17 cellular contexts compared by ENCODE assay signal in the genomic region with DNA sequence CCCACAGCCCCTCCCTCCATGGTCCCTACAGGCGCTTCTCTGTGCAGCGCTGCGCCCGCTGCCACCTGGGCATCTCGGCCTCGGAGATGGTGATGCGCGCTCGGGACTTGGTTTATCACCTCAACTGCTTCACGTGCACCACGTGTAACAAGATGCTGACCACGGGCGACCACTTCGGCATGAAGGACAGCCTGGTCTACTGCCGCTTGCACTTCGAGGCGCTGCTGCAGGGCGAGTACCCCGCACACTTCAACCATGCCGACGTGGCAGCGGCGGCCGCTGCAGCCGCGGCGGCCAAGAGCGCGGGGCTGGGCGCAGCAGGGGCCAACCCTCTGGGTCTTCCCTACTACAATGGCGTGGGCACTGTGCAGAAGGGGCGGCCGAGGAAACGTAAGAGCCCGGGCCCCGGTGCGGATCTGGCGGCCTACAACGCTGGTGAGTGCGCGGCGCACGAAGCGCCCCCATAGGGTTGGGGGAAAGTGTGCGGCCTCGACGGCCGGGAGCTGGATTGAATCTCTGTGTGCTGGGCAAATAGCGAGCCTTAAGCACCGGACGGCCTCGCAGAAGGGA. TPM values are rescaled to one million over a fixed set of nuclear protein-coding genes. Genes with fewer than 3 reads are reported as not detected.
DNase-seq lines count a peak whose midpoint lies in the region; ATAC-seq and TF ChIP-seq lines count a peak whose summit lies in the region.
"Had no signal": no experiment of that assay in that cellular context is flagged by ENCODE, and none has a peak within 500 bp of the region (broad histone marks: within the 10 kb centered on the region; RNA-seq: fewer than 3 reads in every experiment).

No MANE protein-coding gene starts in this region.

- H3K4me1 ChIP-seq in neuronal stem cell (ENCODE audit: control insufficient read depth in 2 of 2, insufficient read depth in 1 of 2, low read depth in 1 of 2, low read length in 2 of 2) (peaks cover 8 to 21% of the 10 kb centered on the region in 2 donors), SJCRH30 (no peaks in the 10 kb centered on the region)

- peak overlapping the region; percentile 99 for H3K4me2 ChIP-seq in neuronal stem cell (ENCODE audit: insufficient read depth, low read length, poor library complexity, severe bottlenecking)
- H3K4me2 ChIP-seq: A549 had no signal

- no CpG with 5 or more reads among the region's 52 CpGs for WGBS in neuronal stem cell (ENCODE audit: extremely low coverage in 2 of 2, insufficient read length in 2 of 2, insufficient replicate concordance in 1 of 2), 2 donors

- H2BK15ac ChIP-seq in neuronal stem cell (ENCODE audit: low read length): peak overlapping the region; percentile 83

- H3K27me3 ChIP-seq in neuronal stem cell (ENCODE audit: control insufficient read depth in 3 of 3, insufficient read depth in 3 of 3, low read depth in 1 of 3, low read length in 3 of 3) (peaks cover 0 to 96% (median 1%) of the 10 kb centered on the region in 3 experiments), SJCRH30 (0 out of 2 replicates have a peak, but pooled peaks cover under 1% of the 10 kb centered on the region)
- H3K27me3 ChIP-seq: MG63 had no signal

- no peak for ATAC-seq in activated CD4-positive, CD25-positive, alpha-beta regulatory T cell treated with anti-CD3 and anti-CD28 coated beads, Interleukin-2, amount 50 U/mL, for 24 hours
- ATAC-seq in T-cell (replicated peaks in 1 of 4) (no peak), HG03521 (IDR thresholded peaks at IDR 0.05; ENCODE audit: unreplicated experiment) (no peak)
- ATAC-seq: A549 had no signal

- H3K9me3 ChIP-seq in neuronal stem cell (replicated peaks in 1 of 2; ENCODE audit: control insufficient read depth in 2 of 2, insufficient read depth in 1 of 2, low read depth in 1 of 2, low read length in 2 of 2): peaks cover 3 to 7% of the 10 kb centered on the region in 2 donors
- no peaks in the 10 kb centered on the region for H3K9me3 ChIP-seq in SJCRH30 (replicated peaks)
- H3K9me3 ChIP-seq: A549, colonic mucosa, MG63, Peyer's patch had no signal

- H3K79me1 ChIP-seq in neuronal stem cell (ENCODE audit: low read depth, low read length): peaks cover 11% of the 10 kb centered on the region

- H2BK12ac ChIP-seq in neuronal stem cell (ENCODE audit: low read length): peak overlapping the region; percentile 98

- H3K36me3 ChIP-seq in neuronal stem cell (replicated peaks in 1 of 2; ENCODE audit: control insufficient read depth in 2 of 2, insufficient read depth in 2 of 2, low read length in 2 of 2): peaks cover 0 to 21% of the 10 kb centered on the region in 2 donors
- H3K36me3 ChIP-seq in SJCRH30: no peaks in the 10 kb centered on the region
- H3K36me3 ChIP-seq: colonic mucosa, MG63, Peyer's patch had no signal

- H3K27me3 Mint-ChIP-seq in T-cell: peaks cover 45 to 63% of the 10 kb centered on the region in 2 donors
- H3K27me3 Mint-ChIP-seq in glutamatergic neuron (ENCODE audit: unreplicated experiment): peaks cover 34% of the 10 kb centered on the region

- peaks cover 24 to 42% (median 38%) of the 10 kb centered on the region in 3 donors for H3K4me1 Mint-ChIP-seq in T-cell
- H3K4me1 Mint-ChIP-seq in glutamatergic neuron (ENCODE audit: low read depth, unreplicated experiment): peaks cover 6% of the 10 kb centered on the region

- H3K4me3 Mint-ChIP-seq in T-cell (peak overlapping the region in 2 of 3 donors; percentile 13 to 54), glutamatergic neuron (ENCODE audit: unreplicated experiment) (peak overlapping the region; percentile 55)

- DNase-seq in activated CD4-positive, CD25-positive, alpha-beta regulatory T cell treated with anti-CD3 and anti-CD28 coated beads, Interleukin-2, amount 50 U/mL, for 72 hours: peak; percentile 27
- no peak for DNase-seq in T-cell
- DNase-seq in glutamatergic neuron: peak; percentile 33
- DNase-seq in neuronal stem cell (ENCODE audit: low spot score): no peak
- no peak for DNase-seq in SJCRH30
- no peak for DNase-seq in NCI-H1048 (lab: John Stamatoyannopoulos, UW)
- DNase-seq: colonic mucosa, GF-D8, kidney glomerular epithelial cell, MG63, NCI-H2081, NCI-H748 treated with DMSO at 0.1 percent for 48 hours, Peyer's patch had no signal

- no peak overlapping the region for H4K91ac ChIP-seq in neuronal stem cell (ENCODE audit: low read depth, low read length, poor library complexity)

- H2AFZ ChIP-seq in neuronal stem cell (ENCODE audit: low read length): no peak overlapping the region

- peak overlapping the region; percentile 86 for H3K4ac ChIP-seq in neuronal stem cell (ENCODE audit: low read length)

- H4K8ac ChIP-seq in neuronal stem cell (ENCODE audit: low read depth, low read length): peak overlapping the region; percentile 82

- H3K23ac ChIP-seq in neuronal stem cell (ENCODE audit: low read depth, low read length, poor library complexity): peak overlapping the region; percentile 94

- H3K36me3 Mint-ChIP-seq in T-cell: no peaks in the 10 kb centered on the region
- peaks cover 3% of the 10 kb centered on the region for H3K36me3 Mint-ChIP-seq in glutamatergic neuron (ENCODE audit: unreplicated experiment)

- TF ChIP-seq CTCF in glutamatergic neuron (IDR thresholded peaks at IDR 0.05; ENCODE audit: partially characterized antibody, unreplicated experiment): no peak

- H3K14ac ChIP-seq in neuronal stem cell (ENCODE audit: low read length): peak overlapping the region; percentile 99

- H2BK120ac ChIP-seq in neuronal stem cell (ENCODE audit: low read depth, low read length): peak overlapping the region; percentile 93

- peak overlapping the region; percentile 94 for H3K27ac ChIP-seq in neuronal stem cell (replicated peaks; ENCODE audit: low read length)
- H3K27ac ChIP-seq in SJCRH30: no peak overlapping the region
- H3K27ac ChIP-seq: A549, colonic mucosa, Peyer's patch had no signal

- peak overlapping the region; percentile 97 for H3K9ac ChIP-seq in neuronal stem cell (ENCODE audit: low read depth, low read length, poor library complexity)

- H3K4me3 ChIP-seq in neuronal stem cell (ENCODE audit: low read length in 2 of 2) (peak overlapping the region in 1 of 2 donors; percentile 78), SJCRH30 (no peak overlapping the region)
- H3K4me3 ChIP-seq: A549, colonic mucosa, MG63, Peyer's patch had no signal

- POLR2A ChIA-PET in T-cell (lab: Charles Lee): no interaction called here

- peak overlapping the region; percentile 99 for H2BK5ac ChIP-seq in neuronal stem cell (ENCODE audit: low read length)

- H3K27ac Mint-ChIP-seq in T-cell: no peak overlapping the region
- H3K27ac Mint-ChIP-seq in glutamatergic neuron (ENCODE audit: unreplicated experiment): no peak overlapping the region

- peak overlapping the region; percentile 98 for H3K18ac ChIP-seq in neuronal stem cell (ENCODE audit: low read length)

- CTCF ChIA-PET in T-cell (lab: Charles Lee): no interaction called here

- H3K9me3 Mint-ChIP-seq in T-cell (no peaks in the 10 kb centered on the region), glutamatergic neuron (ENCODE audit: unreplicated experiment) (peaks cover 15% of the 10 kb centered on the region)

- H2AK5ac ChIP-seq in neuronal stem cell (ENCODE audit: low read depth, low read length): peak overlapping the region; percentile 93

RNA-seq across cellular contexts. Expression of gene LHX2, which starts 3.6 kb away (rescaled TPM):
- total RNA-seq in T-cell: not detected
- 6.7 TPM for total RNA-seq in glutamatergic neuron (ENCODE audit: unreplicated experiment)
- polyA plus RNA-seq in neuronal stem cell (2013, experiment 1 of 2): 373 TPM
- polyA plus RNA-seq in neuronal stem cell (2013, experiment 2 of 2): 381 TPM
- 0.48 and 1.6 TPM in 2 replicates for total RNA-seq in SJCRH30 (2014; rRNA removed; shearing (Covaris generic))
- total RNA-seq: Peyer's patch had no signal
- polyA plus RNA-seq: esophagus had no signal

Comparison
In these comparisons a context has a peak if more than half of its experiments do, and no peak if none do; other contexts are left out.
1. DNase-seq: peak in activated CD4-positive, CD25-positive, alpha-beta regulatory T cell treated with anti-CD3 and anti-CD28 coated beads, Interleukin-2, amount 50 U/mL, for 72 hours (single experiment) and glutamatergic neuron (single experiment); none in T-cell (0 of 34), neuronal stem cell (single experiment), SJCRH30 (0 of 2) and NCI-H1048 (single experiment).